9 cellular contexts compared by ENCODE assay signal in the genomic region with DNA sequence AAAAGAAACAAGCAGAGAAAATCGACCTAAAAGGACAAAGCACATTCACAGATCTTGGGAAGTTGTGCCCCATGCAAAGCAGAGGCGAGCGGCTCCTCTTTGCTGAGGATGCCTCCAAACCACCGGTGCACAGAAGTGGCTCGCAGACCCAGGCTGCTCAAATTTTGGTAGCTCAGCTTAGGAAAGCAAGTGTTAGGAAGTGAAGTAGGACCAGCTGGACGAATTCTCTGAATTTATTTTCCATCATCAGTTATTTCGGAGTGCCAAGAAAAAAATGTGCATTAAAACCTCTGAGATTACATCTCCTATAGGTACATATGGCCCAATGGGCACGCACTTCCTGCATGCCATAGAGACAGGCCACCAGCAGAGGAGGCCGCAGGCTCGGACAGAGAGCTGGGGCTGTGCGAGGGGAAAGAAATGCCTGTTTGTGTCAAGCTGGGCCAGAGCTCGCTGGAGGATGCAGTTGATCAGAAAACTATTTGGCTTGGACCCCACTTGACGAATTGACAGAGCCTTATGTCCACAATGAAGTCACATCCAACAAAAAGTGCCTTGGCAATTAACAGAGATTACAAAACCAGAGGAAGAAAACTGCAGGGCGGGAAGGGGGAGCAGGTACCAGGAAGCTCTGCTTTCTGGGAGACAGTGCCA.
DNase-seq lines count a peak whose midpoint lies in the region; ATAC-seq, FAIRE-seq and TF ChIP-seq lines count a peak whose summit lies in the region.
"Had no signal": no experiment of that assay in that cellular context is flagged by ENCODE, and none has a peak within 500 bp of the region (broad histone marks: within the 10 kb centered on the region; RNA-seq: fewer than 3 reads in every experiment).

No MANE protein-coding gene starts in this region.

- H3K4me3 ChIP-seq in cardiac muscle cell, result no peak overlapping the region
- H3K4me3 ChIP-seq: SK-N-MC had no signal

- DNase-seq in D721Med (ENCODE audit: insufficient read length, low spot score) (peak; percentile 66), H54 (ENCODE audit: insufficient read length, low spot score) (peak; percentile 69), NOMO-1 treated with dmso at 0.1 percent for 144 hours (lab: John Stamatoyannopoulos, UW; ENCODE audit: unreplicated experiment) (peak; percentile 36), cardiac muscle cell (ENCODE audit: low read depth in 1 of 2, low spot score in 1 of 2) (peak; percentile 70), posterior vena cava (ENCODE audit: low spot score) (peak; percentile 93), ACHN (no peak)
- peak; percentile 49 for DNase-seq in activated naive CD8-positive, alpha-beta T cell treated with anti-CD3 and anti-CD28 coated beads, Interleukin-2, amount 50 U/mL, for 16 hours (ENCODE audit: low read depth, low spot score)

- intact Hi-C loops in posterior vena cava (cut with DNase I), result loop anchor here in 1 of 2 donors (10.0 kb wide), 1 partner anchor 1053 kb away; no protein-coding TSS in a partner anchor

- no peaks in the 10 kb centered on the region for H3K27me3 ChIP-seq in cardiac muscle cell

- no peak for ATAC-seq in HG03354 (IDR thresholded peaks at IDR 0.05; ENCODE audit: poor library complexity, severe bottlenecking, unreplicated experiment)

- H3K36me3 ChIP-seq in cardiac muscle cell, result no peaks in the 10 kb centered on the region

- peak; percentile 83 for TF ChIP-seq CTCF in D721Med (IDR thresholded peaks at IDR 0.05; ENCODE audit: insufficient read depth, missing control alignments)
- peak; percentile 78 for TF ChIP-seq CTCF in cardiac muscle cell (IDR thresholded peaks at IDR 0.05; ENCODE audit: low read depth, low read length)

- no peak for TF ChIP-seq POLR2A in H54 (IDR thresholded peaks at IDR 0.05; ENCODE audit: low read depth, low read length)

- H3K4me1 ChIP-seq in cardiac muscle cell (ENCODE audit: low read depth), result peaks cover 10% of the 10 kb centered on the region

- FAIRE-seq in D721Med (lab: Jason Lieb, UNC) (peak; percentile 21), H54 (lab: Jason Lieb, UNC) (no peak)

- H3K9me3 ChIP-seq in cardiac muscle cell (ENCODE audit: low read depth), result no peaks in the 10 kb centered on the region

- peak overlapping the region; percentile 46 for H3K27ac ChIP-seq in cardiac muscle cell
- H3K27ac ChIP-seq: SK-N-MC had no signal

- in situ Hi-C loops in ACHN (cut with HindIII; ENCODE audit: low pct_ligation_motif_present, low pct_unique_long_range_greater_than_20kb, low sequenced_read_pairs), result no loop called here
